ENCODE assay signal across 8 cellular contexts in genomic region chr3:149717391-149718056, GRCh38. TPM values are rescaled to one million over a fixed set of nuclear protein-coding genes. Genes with fewer than 3 reads are reported as not detected.
DNase-seq lines count a peak whose midpoint lies in the region; ATAC-seq, FAIRE-seq and TF ChIP-seq lines count a peak whose summit lies in the region.

No MANE protein-coding gene starts in this region.

- no peak for FAIRE-seq in A549 (lab: Jason Lieb, UNC)

- intact Hi-C loops in Panc1 (cut with micrococcal nuclease; ENCODE audit: unreplicated experiment): loop anchor here (2.0 to 10.0 kb wide), 3 partner anchors 59 to 205 kb away; partner anchors contain the start of gene WWTR1

- no TSS peak for BruUV-seq in Panc1 (replicated peaks; lab: Mats Ljungman, UMichigan)

- H3K36me3 ChIP-seq in Panc1 (ENCODE audit: control insufficient read depth, insufficient read depth, low read length) (no peaks in the 10 kb centered on the region), suprapubic skin (no peaks in the 10 kb centered on the region)
- H3K36me3 ChIP-seq in effector memory CD4-positive, alpha-beta T cell (ENCODE audit: control insufficient read depth, insufficient read depth, low read length): no peaks in the 10 kb centered on the region

- peak overlapping the region; percentile 40 for H3K4me2 ChIP-seq in A549

- H3K4me3 ChIP-seq in A549 (no peak overlapping the region), Panc1 (ENCODE audit: low read depth in 2 of 2, low read length in 2 of 2) (peak overlapping the region in 1 of 2 experiments; percentile 0; a peak in 1 of 4 replicates), choroid plexus epithelial cell (ENCODE audit: low read depth, low read length) (no peak overlapping the region), suprapubic skin (no peak overlapping the region)
- H3K4me3 ChIP-seq in effector memory CD4-positive, alpha-beta T cell (ENCODE audit: insufficient read depth, low read depth, low read length, poor library complexity, severe bottlenecking): no peak overlapping the region

- H3K27ac ChIP-seq in A549 (peak overlapping the region; percentile 58 to 64), Panc1 (ENCODE audit: low read length) (peak overlapping the region; percentile 80), suprapubic skin (no peak overlapping the region)
- H3K27ac ChIP-seq in effector memory CD4-positive, alpha-beta T cell (ENCODE audit: insufficient read depth, low read length, poor library complexity, severe bottlenecking): no peak overlapping the region

- H3K27me3 ChIP-seq in Panc1 (ENCODE audit: control insufficient read depth, insufficient read depth, low read length): no peaks in the 10 kb centered on the region
- no peaks in the 10 kb centered on the region for H3K27me3 ChIP-seq in suprapubic skin
- no peaks in the 10 kb centered on the region for H3K27me3 ChIP-seq in effector memory CD4-positive, alpha-beta T cell (replicated peaks; ENCODE audit: control insufficient read depth, insufficient read depth, low read length, poor library complexity, severe bottlenecking)

- CTCF ChIA-PET in A549 (lab: Yijun Ruan, JAX): interaction anchor here (0.6 to 3.6 kb wide), 73 partner anchors 8 to 625 kb away, joined by 3 to 52 read pairs (median 5); no protein-coding TSS in a partner anchor
- CTCF ChIA-PET in Panc1 (lab: Charles Lee): interaction anchor here (0.5 to 1.3 kb wide), 7 partner anchors 19 to 187 kb away, joined by 3 to 7 read pairs (median 3); no protein-coding TSS in a partner anchor

- ATAC-seq in A549: peak; percentile 85 to 87
- peak; percentile 86 for ATAC-seq in Panc1

- TF ChIP-seq POLR2A in A549 (IDR thresholded peaks at IDR 0.05; ENCODE audit: low read length) (no peak), suprapubic skin (IDR thresholded peaks at IDR 0.05) (no peak)

- peaks cover 18% of the 10 kb centered on the region for H3K9me3 ChIP-seq in A549
- H3K9me3 ChIP-seq in Panc1 (ENCODE audit: control insufficient read depth, insufficient read depth, low read depth, low read length): peaks cover 26% of the 10 kb centered on the region
- H3K9me3 ChIP-seq in suprapubic skin: no peaks in the 10 kb centered on the region
- H3K9me3 ChIP-seq in effector memory CD4-positive, alpha-beta T cell (ENCODE audit: control insufficient read depth, low read length): no peaks in the 10 kb centered on the region

- DNase-seq in A549 (ENCODE audit: low read depth in 1 of 2, low spot score in 1 of 2) (peak; percentile 31 to 83), GM04503 (ENCODE audit: low read depth) (peak; percentile 15), LHCN-M2 (ENCODE audit: low read depth) (peak; percentile 78), Panc1 (ENCODE audit: low read depth, low spot score) (peak; percentile 74), choroid plexus epithelial cell (ENCODE audit: low read depth) (peak; percentile 92), kidney glomerular epithelial cell (lab: John Stamatoyannopoulos, UW) (peak; percentile 77), suprapubic skin (ENCODE audit: low spot score in 2 of 2) (no peak)
- DNase-seq in effector memory CD4-positive, alpha-beta T cell: no peak

- WGBS in A549 (ENCODE audit: missing lambda C conversion rate): 11% methylated on average over 2 of the region's 2 CpGs
- 21% methylated on average over 2 of the region's 2 CpGs for WGBS in suprapubic skin

- POLR2A ChIA-PET in A549 (lab: Yijun Ruan, JAX): interaction anchor here (0.8 kb wide), 1 partner anchor 190 kb away, joined by 3 read pairs; no protein-coding TSS in a partner anchor
- POLR2A ChIA-PET in Panc1 (lab: Charles Lee): interaction anchor here (1.6 kb wide), 1 partner anchor 60 kb away, joined by 4 read pairs; the partner anchor contains the start of gene WWTR1

- peaks cover 6% of the 10 kb centered on the region for H3K4me1 ChIP-seq in A549
- H3K4me1 ChIP-seq in Panc1 (ENCODE audit: control insufficient read depth, insufficient read depth, low read length): peaks cover 8% of the 10 kb centered on the region; the same call in 1 of the 2 replicates
- H3K4me1 ChIP-seq in suprapubic skin: peaks cover 2% of the 10 kb centered on the region
- no peaks in the 10 kb centered on the region for H3K4me1 ChIP-seq in effector memory CD4-positive, alpha-beta T cell (ENCODE audit: control insufficient read depth, insufficient read depth, low read length, poor library complexity, severe bottlenecking)

- in situ Hi-C loops in Panc1 (cut with HindIII; ENCODE audit: low pct_unique_long_range_greater_than_20kb, low sequenced_read_pairs): no loop called here

- TF ChIP-seq RAD21 in A549 (conservative IDR thresholded peaks at IDR 0.05 in 1 of 2, IDR thresholded peaks at IDR 0.05 in 1 of 2): peak; percentile 81 to 84

- TF ChIP-seq EP300 in A549 (IDR thresholded peaks at IDR 0.05): no peak
- TF ChIP-seq EP300 in suprapubic skin (IDR thresholded peaks at IDR 0.05): no peak

- TF ChIP-seq CTCF in A549 (IDR thresholded peaks at IDR 0.05) (peak; percentile 85), Panc1 (IDR thresholded peaks at IDR 0.05) (peak; percentile 83), choroid plexus epithelial cell (conservative IDR thresholded peaks at IDR 0.05; ENCODE audit: low read depth, low read length) (peak; percentile 75), suprapubic skin (IDR thresholded peaks at IDR 0.05) (peak; percentile 56 to 83)

TF ChIP-seq in A549, 52 proteins besides CTCF, POLR2A, EP300 and RAD21:
- peak; percentile 71; the same call in 1 of the 2 replicates for TF ChIP-seq E2F6 (IDR thresholded peaks at IDR 0.05; ENCODE audit: borderline replicate concordance, low read depth)
- no peak for TF ChIP-seq CBX2 (IDR thresholded peaks at IDR 0.05; ENCODE audit: borderline replicate concordance, low read depth)
- TF ChIP-seq RNF2 (IDR thresholded peaks at IDR 0.05; ENCODE audit: borderline replicate concordance, low read depth): no peak
- TF ChIP-seq SMC3 (IDR thresholded peaks at IDR 0.05): peak; percentile 94
- TF ChIP-seq KDM1A (IDR thresholded peaks at IDR 0.05; ENCODE audit: low read depth): no peak
- TF ChIP-seq HOXA7 (CRISPR knock-in tag; IDR thresholded peaks at IDR 0.05): no peak
- TF ChIP-seq HOXB5 (CRISPR knock-in tag; IDR thresholded peaks at IDR 0.05): no peak
- TF ChIP-seq NR3C1 (IDR thresholded peaks at IDR 0.05): no peak
- no peak for TF ChIP-seq NPAS2 (CRISPR knock-in tag; IDR thresholded peaks at IDR 0.05; ENCODE audit: borderline replicate concordance)
- TF ChIP-seq RARB (CRISPR knock-in tag; IDR thresholded peaks at IDR 0.05): no peak
- TF ChIP-seq KDM5A (IDR thresholded peaks at IDR 0.05): no peak
- no peak for TF ChIP-seq NFE2L2 (conservative IDR thresholded peaks at IDR 0.05; ENCODE audit: low read length)
- TF ChIP-seq ESRRA (IDR thresholded peaks at IDR 0.05; ENCODE audit: borderline replicate concordance, low read length): no peak
- no peak for TF ChIP-seq USF2 (IDR thresholded peaks at IDR 0.05)
- TF ChIP-seq MAX (IDR thresholded peaks at IDR 0.05): 0 out of 2 replicates have a peak, but pooled peaks have one; percentile 26
- TF ChIP-seq EHMT2 (IDR thresholded peaks at IDR 0.05; ENCODE audit: low read depth): no peak
- no peak for TF ChIP-seq RCOR1 (IDR thresholded peaks at IDR 0.05; ENCODE audit: low read depth, low read length)
- TF ChIP-seq FOXS1 (CRISPR knock-in tag; IDR thresholded peaks at IDR 0.05): no peak

RNA-seq across cellular contexts. Expression of gene COMMD2, which starts 34.8 kb away (rescaled TPM):
- 71.5 and 76.1 TPM in 2 replicates for polyA plus RNA-seq in A549 (2011; rRNA removed)
- polyA plus RNA-seq in A549 (2012; cell fraction: cytosol; rRNA removed): 35.1 and 35.6 TPM in 2 replicates
- polyA plus RNA-seq in A549 (2012; cell fraction: nucleus; rRNA removed): 7.8 TPM in 2 replicates
- polyA plus RNA-seq in A549 (2017; fragmentation: RNase III; extraction: RNeasy Plus Mini Kit Qiagen cat#74134 plus additional on column Dnase treatment): 20.5 to 23.0 TPM (median 22.9 TPM) in 3 replicates
- polyA minus RNA-seq in A549 (2011; rRNA and poly(A)+ RNA removed): 12.8 and 12.9 TPM in 2 replicates
- 24.6 and 38.8 TPM in 2 replicates for total RNA-seq in LHCN-M2 (2014; rRNA removed)
- polyA plus RNA-seq in LHCN-M2 (2012): 15.1 TPM
- total RNA-seq in Panc1 (2021; ENCODE audit: unreplicated experiment): 70.2 TPM
- 53.1 TPM for polyA plus RNA-seq in Panc1 (2012; ENCODE audit: insufficient read length)
- 10 to 100 TPM; 21.0 to 29.5 (median 25.5) TPM for total RNA-seq in suprapubic skin

RNA-seq across cellular contexts. Expression of gene WWTR1, which starts 59.7 kb away (rescaled TPM):
- polyA plus RNA-seq in A549 (2011; rRNA removed) (164 and 216 TPM in 2 replicates), A549 (2017; fragmentation: RNase III; extraction: RNeasy Plus Mini Kit Qiagen cat#74134 plus additional on column Dnase treatment) (93.9 to 103 TPM (median 99.7 TPM) in 3 replicates)
- polyA plus RNA-seq in A549 (2012; cell fraction: cytosol; rRNA removed): 83.5 and 88.4 TPM in 2 replicates
- polyA plus RNA-seq in A549 (2012; cell fraction: nucleus; rRNA removed): 88.2 and 134 TPM in 2 replicates
- 192 and 265 TPM in 2 replicates for polyA minus RNA-seq in A549 (2011; rRNA and poly(A)+ RNA removed)
- total RNA-seq in LHCN-M2 (2014; rRNA removed) (59.1 and 73.5 TPM in 2 replicates), Panc1 (2021; ENCODE audit: unreplicated experiment) (298 TPM), suprapubic skin (10 to 100 TPM; 33.0 to 68.9 (median 52.1) TPM)
- polyA plus RNA-seq in LHCN-M2 (2012): 33.7 TPM
- polyA plus RNA-seq in Panc1 (2012; ENCODE audit: insufficient read length): 335 TPM

Comparison
In these comparisons a context has a peak if more than half of its experiments do, and no peak if none do; other contexts are left out.
1. DNase-seq: peak in A549 (2 of 2), GM04503 (single experiment), LHCN-M2 (single experiment), Panc1 (single experiment), choroid plexus epithelial cell (single experiment) and kidney glomerular epithelial cell (single experiment); none in suprapubic skin (0 of 2) and effector memory CD4-positive, alpha-beta T cell (0 of 3).
2. H3K27ac ChIP-seq: peak in A549 (2 of 2) and Panc1 (single experiment); none in suprapubic skin (single experiment) and effector memory CD4-positive, alpha-beta T cell (single experiment).
3. Peak in every context shown above with its lines, with median percentiles within 50 percentile points of each other: CTCF ChIP-seq.